1 cellular context compared by ENCODE assay signal in the genomic region with DNA sequence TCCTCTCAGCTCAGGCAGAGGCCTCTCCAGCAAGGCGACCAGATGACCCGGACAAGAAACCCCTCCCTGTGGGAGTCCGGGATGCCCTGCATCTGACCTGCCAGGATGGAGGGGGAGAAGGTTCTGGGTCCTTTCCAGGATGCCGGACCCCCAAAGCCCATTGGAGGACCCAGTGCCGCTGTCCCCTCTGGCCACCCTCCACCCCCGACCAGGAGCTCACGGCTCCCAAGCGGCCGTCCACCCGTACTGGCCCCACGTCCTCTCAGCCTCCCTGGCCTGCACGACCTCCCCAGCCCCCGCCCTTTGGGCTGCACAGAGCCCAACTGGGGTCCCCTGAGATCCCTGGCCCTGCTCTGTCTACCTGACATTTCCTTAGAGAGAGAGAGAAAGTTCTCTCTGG.
TF ChIP-seq lines count a peak whose summit lies in the region.

No MANE protein-coding gene starts in this region.

TF ChIP-seq in H1, 55 proteins besides CTCF, POLR2A, EP300 and RAD21:
- TF ChIP-seq HDAC2 (IDR thresholded peaks at IDR 0.05; ENCODE audit: borderline replicate concordance in 1 of 2, low read depth in 2 of 2, low read length in 2 of 2) = no peak
- no peak for TF ChIP-seq NRF1 (IDR thresholded peaks at IDR 0.05; ENCODE audit: low read depth, low read length)
- TF ChIP-seq SUZ12 (IDR thresholded peaks at IDR 0.05; ENCODE audit: low read length) = no peak
- TF ChIP-seq CEBPB (IDR thresholded peaks at IDR 0.05; ENCODE audit: low read depth, low read length) = no peak
- no peak for TF ChIP-seq POU5F1 (IDR thresholded peaks at IDR 0.05; ENCODE audit: low read depth, low read length)
- no peak for TF ChIP-seq YY1 (IDR thresholded peaks at IDR 0.05; ENCODE audit: low read depth, low read length)
- TF ChIP-seq, protein P1, sequence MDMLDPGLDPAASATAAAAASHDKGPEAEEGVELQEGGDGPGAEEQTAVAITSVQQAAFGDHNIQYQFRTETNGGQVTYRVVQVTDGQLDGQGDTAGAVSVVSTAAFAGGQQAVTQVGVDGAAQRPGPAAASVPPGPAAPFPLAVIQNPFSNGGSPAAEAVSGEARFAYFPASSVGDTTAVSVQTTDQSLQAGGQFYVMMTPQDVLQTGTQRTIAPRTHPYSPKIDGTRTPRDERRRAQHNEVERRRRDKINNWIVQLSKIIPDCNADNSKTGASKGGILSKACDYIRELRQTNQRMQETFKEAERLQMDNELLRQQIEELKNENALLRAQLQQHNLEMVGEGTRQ (IDR thresholded peaks at IDR 0.05; ENCODE audit: low read length) = no peak
- TF ChIP-seq TEAD4 (IDR thresholded peaks at IDR 0.05; ENCODE audit: low read depth, low read length) = no peak
- TF ChIP-seq CBX8 (IDR thresholded peaks at IDR 0.05; ENCODE audit: borderline replicate concordance, low read depth, low read length) = no peak
- no peak for TF ChIP-seq SIRT6 (IDR thresholded peaks at IDR 0.05; ENCODE audit: low read length)
- no peak for TF ChIP-seq ZNF274 (IDR thresholded peaks at IDR 0.05; ENCODE audit: borderline replicate concordance, extremely low read depth, low read length)
- TF ChIP-seq RXRA (IDR thresholded peaks at IDR 0.05; ENCODE audit: insufficient read depth, low read depth, low read length) = no peak
